ENCODE assay signal across 1 cellular context in genomic region chr17:19992803-19993713, GRCh38.
TF ChIP-seq lines count a peak whose summit lies in the region.

No MANE protein-coding gene starts in this region.

TF ChIP-seq in HepG2, 621 proteins besides CTCF, POLR2A, EP300 and RAD21 (continued from another document and continues in another):
- TF ChIP-seq HIC2 (CRISPR knock-in tag; IDR thresholded peaks at IDR 0.05; ENCODE audit: low read depth) (peak; percentile 53; the same call in 1 of the 2 replicates), ZGPAT (CRISPR knock-in tag; IDR thresholded peaks at IDR 0.05) (0 out of 2 replicates have a peak, but pooled peaks have one; percentile 32), ZNF362 (CRISPR knock-in tag; IDR thresholded peaks at IDR 0.05; ENCODE audit: borderline replicate concordance) (peak; percentile 75; the same call in 1 of the 2 replicates), ZFP82 (CRISPR knock-in tag; IDR thresholded peaks at IDR 0.05; ENCODE audit: borderline replicate concordance) (no peak), FUBP1 (CRISPR knock-in tag; IDR thresholded peaks at IDR 0.05; ENCODE audit: borderline replicate concordance) (no peak), ZBTB43 (CRISPR knock-in tag; conservative IDR thresholded peaks at IDR 0.05) (no peak), CEBPB (IDR thresholded peaks at IDR 0.05; ENCODE audit: borderline replicate concordance, low read depth, low read length) (peak; percentile 88), TRAFD1 (CRISPR knock-in tag; IDR thresholded peaks at IDR 0.05; ENCODE audit: borderline replicate concordance) (no peak), ETV5 (CRISPR knock-in tag; IDR thresholded peaks at IDR 0.05; ENCODE audit: borderline replicate concordance) (no peak), HNRNPLL (IDR thresholded peaks at IDR 0.05; ENCODE audit: low read depth, low read length, poor library complexity, severe bottlenecking) (peak; percentile 18), SALL1 (CRISPR knock-in tag; IDR thresholded peaks at IDR 0.05) (peak; percentile 48; the same call in 1 of the 2 replicates), YEATS4 (CRISPR knock-in tag; IDR thresholded peaks at IDR 0.05; ENCODE audit: borderline replicate concordance) (peak; percentile 48; the same call in 1 of the 2 replicates), ZSCAN5A (CRISPR knock-in tag; IDR thresholded peaks at IDR 0.05; ENCODE audit: borderline replicate concordance) (no peak), JUND (CRISPR knock-in tag; IDR thresholded peaks at IDR 0.05) (no peak), KLF16 (CRISPR knock-in tag; IDR thresholded peaks at IDR 0.05) (peak in 1 of 2 experiments; percentile 63; a peak in 2 of 4 replicates), NR3C1 (CRISPR knock-in tag; IDR thresholded peaks at IDR 0.05) (no peak), FOXC1 (CRISPR knock-in tag; IDR thresholded peaks at IDR 0.05; ENCODE audit: borderline replicate concordance) (no peak), KDM1A (CRISPR knock-in tag; IDR thresholded peaks at IDR 0.05) (0 out of 2 replicates have a peak, but pooled peaks have one; percentile 25), PRDM10 (CRISPR knock-in tag; IDR thresholded peaks at IDR 0.05; ENCODE audit: low read depth) (no peak), HNF4A (CRISPR knock-in tag; IDR thresholded peaks at IDR 0.05) (0 out of 2 replicates have a peak, but pooled peaks have one; percentile 11), TFDP2 (CRISPR knock-in tag; IDR thresholded peaks at IDR 0.05) (0 out of 2 replicates have a peak, but pooled peaks have one; percentile 42), REXO4 (CRISPR knock-in tag; IDR thresholded peaks at IDR 0.05; ENCODE audit: borderline replicate concordance) (no peak), PBX2 (CRISPR knock-in tag; IDR thresholded peaks at IDR 0.05) (no peak), CREB1 (IDR thresholded peaks at IDR 0.05) (no peak), CREB1 (CRISPR knock-in tag; IDR thresholded peaks at IDR 0.05) (no peak), ZNF501 (CRISPR knock-in tag; IDR thresholded peaks at IDR 0.05) (peak; percentile 51; the same call in 1 of the 2 replicates), NFAT5 (CRISPR knock-in tag; IDR thresholded peaks at IDR 0.05) (no peak), ERF (CRISPR knock-in tag; IDR thresholded peaks at IDR 0.05) (0 out of 2 replicates have a peak, but pooled peaks have one; percentile 39)
